ENCODE assay signal across 17 cellular contexts in the genomic region with DNA sequence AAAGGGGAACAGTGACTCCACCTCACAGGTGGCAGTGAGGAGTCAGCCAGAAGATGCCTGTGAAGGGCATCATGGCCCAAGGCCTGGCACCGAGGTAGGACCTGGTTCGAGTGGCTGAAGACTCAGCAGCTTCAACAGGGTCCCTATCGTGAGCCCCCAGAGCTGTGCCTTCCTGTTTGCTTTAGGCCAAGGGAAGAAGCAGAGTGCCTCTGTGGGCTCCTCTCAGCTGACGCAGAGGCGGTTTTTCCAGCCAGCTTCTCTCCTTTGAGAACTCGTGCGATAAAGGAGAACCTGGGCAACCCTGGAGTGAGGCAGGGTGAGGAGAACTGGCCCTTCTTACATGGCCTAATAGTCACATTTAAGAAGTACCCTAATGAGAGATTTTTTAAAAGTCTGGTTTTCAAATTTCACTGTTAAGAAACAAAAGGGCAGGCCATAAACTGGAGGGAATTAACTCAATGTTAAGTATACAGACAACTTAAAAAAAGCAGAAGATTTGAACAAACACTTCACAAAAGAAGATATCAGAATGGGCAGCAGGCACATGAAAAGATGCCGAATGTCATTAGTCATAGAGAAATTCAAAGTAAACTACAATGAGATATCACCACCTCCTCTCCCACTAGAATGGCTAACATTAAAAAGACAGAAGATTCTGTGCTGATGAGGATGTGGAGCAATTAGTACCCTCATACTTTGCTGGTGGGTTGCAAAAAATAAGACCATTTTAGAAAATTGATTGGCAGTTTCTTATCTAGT.
"Had no signal": no experiment of that assay in that cellular context is flagged by ENCODE, and none has a peak within 500 bp of the region (broad histone marks: within the 10 kb centered on the region; RNA-seq: fewer than 3 reads in every experiment).

No MANE protein-coding gene starts in this region.

- H3K36me3 ChIP-seq: colonic mucosa, esophagus squamous epithelium, heart left ventricle, neutrophil, spleen, thoracic aorta, transverse colon had no signal

- DNase-seq: colonic mucosa; esophagus squamous epithelium; heart left ventricle; hippocampal formation; left colon; left ventricle myocardium superior; naive thymus-derived CD8-positive, alpha-beta T cell; spleen; stimulated activated CD4-positive, alpha-beta T cell treated with anti-CD3 and anti-CD28 coated beads, Interleukin-15, amount 100 ng/mL, for 24 hours; stimulated activated CD4-positive, alpha-beta T cell treated with anti-CD3 and anti-CD28 coated beads, Interleukin-1b, Interleukin-23, amount 100 ng/mL, for 48 hours; stimulated activated CD4-positive, alpha-beta T cell treated with anti-CD3 and anti-CD28 coated beads, Interleukin-4, amount 100 ng/mL, for 24 hours; transverse colon had no signal

- H3K27me3 ChIP-seq: colonic mucosa had no signal

- H3K27ac ChIP-seq: colonic mucosa, esophagus squamous epithelium, heart left ventricle, neutrophil, spleen, thoracic aorta, transverse colon had no signal

- H3K9me3 ChIP-seq: colonic mucosa, esophagus squamous epithelium, heart left ventricle, neutrophil, spleen, thoracic aorta, transverse colon had no signal

- H3K4me1 ChIP-seq: colonic mucosa, esophagus squamous epithelium, spleen, transverse colon had no signal

- ATAC-seq: heart left ventricle; left colon; left ventricle myocardium superior; naive thymus-derived CD8-positive, alpha-beta T cell; sciatic nerve; stimulated activated memory B cell treated with anti-CD40 and anti-IgM and Interleukin-4, amounts not matched to agents 10 μg/mL and 1 μg/mL and 100 μg/mL, for 72 hours had no signal

- H3K4me3 ChIP-seq: colonic mucosa, esophagus squamous epithelium, heart left ventricle, lung, spleen, thoracic aorta, transverse colon had no signal
